In the genomic region with DNA sequence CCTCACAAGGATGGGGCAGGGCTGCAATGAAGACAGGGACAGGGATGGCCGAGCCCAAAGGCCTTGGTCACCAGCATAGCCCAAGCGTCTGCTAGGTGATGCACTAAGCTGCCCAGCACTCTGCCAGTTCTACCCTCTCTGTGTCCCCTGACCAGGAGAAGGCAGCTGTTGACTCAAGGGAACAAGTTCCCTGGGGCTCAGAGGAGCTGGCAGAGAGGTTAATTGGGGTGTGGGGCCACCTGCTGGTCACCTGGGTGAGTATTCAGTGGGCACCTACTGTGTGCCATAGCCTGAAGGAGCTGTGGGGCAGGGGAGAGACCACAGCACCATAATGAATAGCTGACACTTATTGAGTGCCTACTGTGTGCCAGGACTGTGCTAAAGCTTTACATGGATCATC, we compare ENCODE assay signal across 9 cellular contexts. TPM values are rescaled to one million over a fixed set of nuclear protein-coding genes. Genes with fewer than 3 reads are reported as not detected.
DNase-seq lines count a peak whose midpoint lies in the region; ATAC-seq, FAIRE-seq and TF ChIP-seq lines count a peak whose summit lies in the region.
"Had no signal": no experiment of that assay in that cellular context is flagged by ENCODE, and none has a peak within 500 bp of the region (broad histone marks: within the 10 kb centered on the region; RNA-seq: fewer than 3 reads in every experiment).

No MANE protein-coding gene starts in this region.

- H3K9me3 ChIP-seq in HepG2 (ENCODE audit: low read length) (no peaks in the 10 kb centered on the region), upper lobe of left lung (no peaks in the 10 kb centered on the region)

- TF ChIP-seq RAD21 in HepG2 (CRISPR knock-in tag; IDR thresholded peaks at IDR 0.05): peak; percentile 65

- DNase-seq in NCI-H748 (lab: John Stamatoyannopoulos, UW; ENCODE audit: unreplicated experiment) (peak; percentile 5), NCI-H748 treated with DMSO at 0.1 percent for 48 hours (lab: John Stamatoyannopoulos, UW) (no peak), T-cell (peak in 27 of 34 experiments; percentile 11 to 62 (median 34)), astrocyte of the hippocampus (ENCODE audit: low read depth, low spot score) (peak; percentile 44), HepG2 (ENCODE audit: low spot score) (peak; percentile 43), upper lobe of left lung (peak in 1 of 2 donors; percentile 65), frontal cortex (ENCODE audit: low spot score in 2 of 2) (no peak), NCI-H1092 (lab: John Stamatoyannopoulos, UW) (no peak)

- peak; percentile 43 for FAIRE-seq in HepG2 (lab: Jason Lieb, UNC)
- FAIRE-seq in frontal cortex (lab: Jason Lieb, UNC): no peak

- no peaks in the 10 kb centered on the region for H3K9me3 Mint-ChIP-seq in T-cell

- no peaks in the 10 kb centered on the region for H3K27me3 Mint-ChIP-seq in T-cell

- POLR2A ChIA-PET in T-cell (lab: Charles Lee): interaction anchor here in 1 of 2 donors (0.6 kb wide), 1 partner anchor 51 kb away, joined by 5 read pairs; no protein-coding TSS in a partner anchor
- POLR2A ChIA-PET in HepG2 (lab: Yijun Ruan, JAX): interaction anchor here (0.8 to 1.6 kb wide), 3 partner anchors 36 to 83 kb away, joined by 3 to 12 read pairs (median 4); a partner anchor contains a TSS

- no peaks in the 10 kb centered on the region for H3K79me2 ChIP-seq in HepG2 (ENCODE audit: insufficient read depth, low read length)

- H3K27ac ChIP-seq in HepG2 (ENCODE audit: extremely low read length, insufficient read depth, low read length) (no peak overlapping the region), upper lobe of left lung (no peak overlapping the region)
- H3K27ac ChIP-seq: C4-2B had no signal

- no peak overlapping the region for H3K4me3 ChIP-seq in HepG2 (replicated peaks in 1 of 3; ENCODE audit: insufficient read depth in 1 of 3, low read depth in 2 of 3, low read length in 3 of 3)
- H3K4me3 ChIP-seq in upper lobe of left lung: no peak overlapping the region

- peaks cover under 1% of the 10 kb centered on the region for H3K36me3 Mint-ChIP-seq in T-cell

- no peak overlapping the region for H3K4me2 ChIP-seq in HepG2 (ENCODE audit: low read depth, low read length)

- CTCF ChIA-PET in T-cell (lab: Charles Lee) (interaction anchor here (0.5 to 3.3 kb wide), 14 partner anchors 12 to 83 kb away, joined by 3 to 33 read pairs (median 4); a partner anchor contains a TSS), HepG2 (lab: Yijun Ruan, JAX; ENCODE audit: low intra/inter-chr PET ratio, low total read pairs) (interaction anchor here (1.1 to 3.0 kb wide), 2 partner anchors 37 to 81 kb away, joined by 4 to 16 read pairs; a partner anchor contains a TSS)

- no peak overlapping the region for H3K9ac ChIP-seq in HepG2 (ENCODE audit: insufficient read depth, low read depth, low read length)

- H3K36me3 ChIP-seq in HepG2 (replicated peaks in 1 of 2; ENCODE audit: control insufficient read depth in 1 of 2, insufficient read depth in 2 of 2, low read length in 2 of 2) (peaks cover 0 to 3% of the 10 kb centered on the region in 2 experiments; a peak in 2 of 5 replicates), upper lobe of left lung (peaks cover 0 to 13% (median 10%) of the 10 kb centered on the region in 4 donors)

- in situ Hi-C loops in HepG2 (cut with HindIII; ENCODE audit: extremely low pct_ligation_motif_present, low pct_unique_long_range_greater_than_20kb): loop anchor here (5.0 kb wide), 2 partner anchors 35 to 80 kb away; a partner anchor contains a TSS

- BruUV-seq in HepG2 (replicated peaks; lab: Mats Ljungman, UMichigan): no TSS peak

- ATAC-seq in T-cell (replicated peaks in 1 of 4) (peak; percentile 64 to 84 (median 75)), HepG2 (peak; percentile 65), upper lobe of left lung (ENCODE audit: low FRiP score in 2 of 2) (peak in 1 of 2 donors; percentile 34)

- WGBS in HepG2 (ENCODE audit: low lambda C conversion rate): 11% methylated on average over 2 of the region's 2 CpGs
- 75 to 100% methylated on average over 1 to 2 of the region's 2 CpGs for WGBS in upper lobe of left lung, 2 donors

- TF ChIP-seq POLR2A in HepG2 (IDR thresholded peaks at IDR 0.05; ENCODE audit: insufficient read depth in 1 of 2, low read depth in 2 of 2, low read length in 2 of 2): no peak
- no peak for TF ChIP-seq POLR2A in upper lobe of left lung (IDR thresholded peaks at IDR 0.05)

- intact Hi-C loops in HepG2 (cut with micrococcal nuclease; ENCODE audit: unreplicated experiment): loop anchor here (1.0 kb wide), 1 partner anchor 36 kb away; no protein-coding TSS in a partner anchor

- H3K27me3 ChIP-seq in HepG2 (ENCODE audit: control insufficient read depth in 1 of 2, insufficient read depth in 2 of 2, low read length in 2 of 2) (peaks cover 0 to 15% of the 10 kb centered on the region in 2 experiments; a peak in 3 of 5 replicates), upper lobe of left lung (no peaks in the 10 kb centered on the region)

- H2AFZ ChIP-seq in HepG2 (ENCODE audit: low read length): no peak overlapping the region

- H3K4me3 Mint-ChIP-seq in T-cell: no peak overlapping the region

- H3K27ac Mint-ChIP-seq in T-cell: peak overlapping the region in 1 of 2 donors; percentile 45

- peaks cover 0 to 11% (median 7%) of the 10 kb centered on the region in 3 donors for H3K4me1 Mint-ChIP-seq in T-cell

- no peaks in the 10 kb centered on the region for H4K20me1 ChIP-seq in HepG2 (ENCODE audit: insufficient read depth, low read length)

- TF ChIP-seq EP300 in HepG2 (IDR thresholded peaks at IDR 0.05; ENCODE audit: low read depth in 2 of 2, low read length in 2 of 2) (no peak), HepG2 (CRISPR knock-in tag; IDR thresholded peaks at IDR 0.05; ENCODE audit: borderline replicate concordance) (no peak), upper lobe of left lung (IDR thresholded peaks at IDR 0.05) (no peak)

- peak; percentile 80 for TF ChIP-seq CTCF in HepG2 (CRISPR knock-in tag; IDR thresholded peaks at IDR 0.05)
- TF ChIP-seq CTCF in upper lobe of left lung (IDR thresholded peaks at IDR 0.05): peak in 5 of 6 experiments; percentile 29 to 68 (median 53)

- H3K4me1 ChIP-seq in HepG2 (ENCODE audit: insufficient read depth, low read length): no peaks in the 10 kb centered on the region
- no peaks in the 10 kb centered on the region for H3K4me1 ChIP-seq in upper lobe of left lung

RNA-seq across cellular contexts. Expression of a gene that starts 22.0 kb away (rescaled TPM):
- total RNA-seq in T-cell (1 to 10 TPM; 2.0 to 3.2 (median 2.6) TPM), HepG2 (2016; rRNA removed; fragmentation: Illumina TruSeq; extraction: Trizol) (not detected in 2 replicates), upper lobe of left lung (1 to 10 TPM in 2 of 6 donors, under 1 TPM in 4; 0.15 to 3.1 (median 0.88) TPM), frontal cortex (39.9 TPM)
- not detected in 2 replicates for total RNA-seq in HepG2 (2016; cell fraction: cytosol; rRNA removed; fragmentation: Illumina TruSeq; extraction: Trizol; ENCODE audit: low read depth)
- 0.03 TPM in 1 of 2 replicates, not detected in the other for total RNA-seq in HepG2 (2016; cell fraction: insoluble cytoplasmic fraction; rRNA removed; fragmentation: Illumina TruSeq; extraction: Trizol)
- not detected in 2 replicates for total RNA-seq in HepG2 (2016; cell fraction: membrane; rRNA removed; fragmentation: Illumina TruSeq; extraction: Trizol)
- total RNA-seq in HepG2 (2016; cell fraction: nucleus; rRNA removed; fragmentation: Illumina TruSeq; extraction: Trizol): not detected in 2 replicates
- not detected in 2 replicates for polyA plus RNA-seq in HepG2 (2011; rRNA removed)
- under 0.01 TPM in 1 of 2 replicates, not detected in the other for polyA plus RNA-seq in HepG2 (2011; cell fraction: cytosol; rRNA removed)
- polyA plus RNA-seq in HepG2 (2011; cell fraction: nucleus; rRNA removed): 0.02 TPM in 1 of 2 replicates, not detected in the other
- polyA plus RNA-seq in HepG2 (2012): 0.01 and 0.04 TPM in 2 replicates
- 0.01 TPM in 1 of 2 replicates, not detected in the other for polyA plus RNA-seq in HepG2 (2016; cell fraction: cytosol; fragmentation: Illumina TruSeq; extraction: Trizol; ENCODE audit: low read depth)
- not detected in 2 replicates for polyA plus RNA-seq in HepG2 (2016; cell fraction: insoluble cytoplasmic fraction; fragmentation: Illumina TruSeq; extraction: Trizol; ENCODE audit: low read depth)
- polyA plus RNA-seq in HepG2 (2016; cell fraction: membrane; fragmentation: Illumina TruSeq; extraction: Trizol; ENCODE audit: low read depth): not detected in 2 replicates
- polyA plus RNA-seq in HepG2 (2016; cell fraction: nucleus; fragmentation: Illumina TruSeq; extraction: Trizol; ENCODE audit: insufficient read depth, low read depth): not detected in 2 replicates
- 0.63 TPM in 1 of 2 replicates, not detected in the other for polyA minus RNA-seq in HepG2 (2011; rRNA and poly(A)+ RNA removed; ENCODE audit: low replicate concordance)
- polyA minus RNA-seq in HepG2 (2011; cell fraction: cytosol; rRNA and poly(A)+ RNA removed): not detected in 2 replicates
- polyA minus RNA-seq in HepG2 (2011; cell fraction: nucleus; rRNA and poly(A)+ RNA removed): under 0.01 TPM in 1 of 2 replicates, not detected in the other

RNA-seq across cellular contexts. Expression of a gene that starts 35.8 kb away (rescaled TPM):
- total RNA-seq in T-cell: 10 to 100 TPM; 35.1 to 66.6 (median 53.0) TPM
- total RNA-seq in HepG2 (2016; rRNA removed; fragmentation: Illumina TruSeq; extraction: Trizol): 41.2 and 48.5 TPM in 2 replicates
- 18.9 and 21.3 TPM in 2 replicates for total RNA-seq in HepG2 (2016; cell fraction: cytosol; rRNA removed; fragmentation: Illumina TruSeq; extraction: Trizol; ENCODE audit: low read depth)
- total RNA-seq in HepG2 (2016; cell fraction: insoluble cytoplasmic fraction; rRNA removed; fragmentation: Illumina TruSeq; extraction: Trizol): 40.5 and 43.9 TPM in 2 replicates
- 51.7 and 60.5 TPM in 2 replicates for total RNA-seq in HepG2 (2016; cell fraction: membrane; rRNA removed; fragmentation: Illumina TruSeq; extraction: Trizol)
- 21.2 and 24.7 TPM in 2 replicates for total RNA-seq in HepG2 (2016; cell fraction: nucleus; rRNA removed; fragmentation: Illumina TruSeq; extraction: Trizol)
- polyA plus RNA-seq in HepG2 (2011; rRNA removed): 39.9 and 46.2 TPM in 2 replicates
- 40.2 and 41.3 TPM in 2 replicates for polyA plus RNA-seq in HepG2 (2011; cell fraction: cytosol; rRNA removed)
- 23.0 and 28.1 TPM in 2 replicates for polyA plus RNA-seq in HepG2 (2011; cell fraction: nucleus; rRNA removed)
- 21.8 and 22.2 TPM in 2 replicates for polyA plus RNA-seq in HepG2 (2012)
- 23.5 and 31.3 TPM in 2 replicates for polyA plus RNA-seq in HepG2 (2016; cell fraction: cytosol; fragmentation: Illumina TruSeq; extraction: Trizol; ENCODE audit: low read depth)
- polyA plus RNA-seq in HepG2 (2016; cell fraction: insoluble cytoplasmic fraction; fragmentation: Illumina TruSeq; extraction: Trizol; ENCODE audit: low read depth): 53.8 and 56.3 TPM in 2 replicates
- polyA plus RNA-seq in HepG2 (2016; cell fraction: membrane; fragmentation: Illumina TruSeq; extraction: Trizol; ENCODE audit: low read depth): 50.2 and 54.3 TPM in 2 replicates
- 31.0 and 31.6 TPM in 2 replicates for polyA plus RNA-seq in HepG2 (2016; cell fraction: nucleus; fragmentation: Illumina TruSeq; extraction: Trizol; ENCODE audit: insufficient read depth, low read depth)
- polyA minus RNA-seq in HepG2 (2011; rRNA and poly(A)+ RNA removed; ENCODE audit: low replicate concordance): 48.5 and 89.7 TPM in 2 replicates
- polyA minus RNA-seq in HepG2 (2011; cell fraction: cytosol; rRNA and poly(A)+ RNA removed): 15.7 and 16.5 TPM in 2 replicates
- 13.4 and 16.9 TPM in 2 replicates for polyA minus RNA-seq in HepG2 (2011; cell fraction: nucleus; rRNA and poly(A)+ RNA removed)
- total RNA-seq in upper lobe of left lung: 100 to 1,000 TPM in 1 of 6 donors, 10 to 100 TPM in 5; 30.2 to 102 (median 70.1) TPM
- total RNA-seq in frontal cortex: 2.9 TPM

RNA-seq across cellular contexts. Expression of a gene that starts 41.1 kb away (rescaled TPM):
- total RNA-seq in T-cell (100 to 1,000 TPM in 3 of 5 donors, 10 to 100 TPM in 2; 37.4 to 217 (median 190) TPM), HepG2 (2016; rRNA removed; fragmentation: Illumina TruSeq; extraction: Trizol) (0.73 and 0.91 TPM in 2 replicates), upper lobe of left lung (10 to 100 TPM; 35.8 to 66.9 (median 43.1) TPM), frontal cortex (0.41 TPM)
- 0.20 and 0.44 TPM in 2 replicates for total RNA-seq in HepG2 (2016; cell fraction: cytosol; rRNA removed; fragmentation: Illumina TruSeq; extraction: Trizol; ENCODE audit: low read depth)
- 0.82 and 1.2 TPM in 2 replicates for total RNA-seq in HepG2 (2016; cell fraction: insoluble cytoplasmic fraction; rRNA removed; fragmentation: Illumina TruSeq; extraction: Trizol)
- total RNA-seq in HepG2 (2016; cell fraction: membrane; rRNA removed; fragmentation: Illumina TruSeq; extraction: Trizol): 1.2 and 1.4 TPM in 2 replicates
- 0.81 and 0.85 TPM in 2 replicates for total RNA-seq in HepG2 (2016; cell fraction: nucleus; rRNA removed; fragmentation: Illumina TruSeq; extraction: Trizol)
- polyA plus RNA-seq in HepG2 (2011; rRNA removed): 1.5 and 2.8 TPM in 2 replicates
- 1.5 and 1.7 TPM in 2 replicates for polyA plus RNA-seq in HepG2 (2011; cell fraction: cytosol; rRNA removed)
- 4.4 and 7.4 TPM in 2 replicates for polyA plus RNA-seq in HepG2 (2011; cell fraction: nucleus; rRNA removed)
- 2.1 and 2.9 TPM in 2 replicates for polyA plus RNA-seq in HepG2 (2012)
- polyA plus RNA-seq in HepG2 (2016; cell fraction: cytosol; fragmentation: Illumina TruSeq; extraction: Trizol; ENCODE audit: low read depth): 0.21 and 0.27 TPM in 2 replicates
- 1.9 and 2.2 TPM in 2 replicates for polyA plus RNA-seq in HepG2 (2016; cell fraction: insoluble cytoplasmic fraction; fragmentation: Illumina TruSeq; extraction: Trizol; ENCODE audit: low read depth)
- polyA plus RNA-seq in HepG2 (2016; cell fraction: membrane; fragmentation: Illumina TruSeq; extraction: Trizol; ENCODE audit: low read depth): 0.84 and 1.0 TPM in 2 replicates
- polyA plus RNA-seq in HepG2 (2016; cell fraction: nucleus; fragmentation: Illumina TruSeq; extraction: Trizol; ENCODE audit: insufficient read depth, low read depth): 1.9 and 3.2 TPM in 2 replicates
- polyA minus RNA-seq in HepG2 (2011; rRNA and poly(A)+ RNA removed; ENCODE audit: low replicate concordance): 1.9 and 6.3 TPM in 2 replicates
- polyA minus RNA-seq in HepG2 (2011; cell fraction: cytosol; rRNA and poly(A)+ RNA removed): 1.6 and 2.8 TPM in 2 replicates
- polyA minus RNA-seq in HepG2 (2011; cell fraction: nucleus; rRNA and poly(A)+ RNA removed): 2.6 and 4.6 TPM in 2 replicates

Comparison
In these comparisons a context has a peak if more than half of its experiments do, and no peak if none do; other contexts are left out.
1. DNase-seq: peak in NCI-H748 (single experiment), T-cell (27 of 34), astrocyte of the hippocampus (single experiment) and HepG2 (single experiment); none in NCI-H748 treated with DMSO at 0.1 percent for 48 hours (single experiment), frontal cortex (0 of 2) and NCI-H1092 (single experiment).
2. RNA of a gene that starts 41.1 kb away (total RNA-seq): 37.4 to 217 TPM in T-cell and 35.8 to 66.9 TPM in upper lobe of left lung; 0.20 to 1.4 TPM in HepG2 and 0.41 TPM in frontal cortex (single experiment); every median in the first group is over 10 times any median in the second.